Comparison of ENCODE assay signal across 22 cellular contexts in the genomic region with DNA sequence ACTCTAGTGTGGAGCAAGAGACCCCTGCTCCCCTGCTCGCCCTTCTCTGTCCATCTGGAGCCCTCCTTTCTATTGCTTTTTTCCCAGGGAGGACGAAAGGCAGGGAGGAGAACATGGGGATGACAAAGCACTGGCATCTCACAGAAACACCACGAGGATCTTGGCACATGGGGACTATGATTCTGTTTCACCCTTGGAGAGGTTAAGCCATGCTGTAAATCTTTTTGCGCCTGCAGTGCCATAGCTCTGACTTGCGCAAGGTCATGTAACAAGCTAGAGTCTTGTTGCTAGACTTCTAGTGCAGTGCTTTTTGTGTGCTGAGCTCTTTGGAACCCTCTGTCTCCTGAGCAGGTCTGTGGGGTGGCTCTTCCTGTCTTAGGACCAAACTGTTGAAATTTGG. TPM values are rescaled to one million over a fixed set of nuclear protein-coding genes. Genes with fewer than 3 reads are reported as not detected.
"Had no signal": no experiment of that assay in that cellular context is flagged by ENCODE, and none has a peak within 500 bp of the region (broad histone marks: within the 10 kb centered on the region; RNA-seq: fewer than 3 reads in every experiment).

No MANE protein-coding gene starts in this region.

- H3K27me3 ChIP-seq: breast epithelium, pancreas, tibial nerve had no signal

- ATAC-seq: activated CD8-positive, alpha-beta T cell treated with anti-CD3 and anti-CD28 coated beads, Interleukin-2, amount 10 ng/mL, durations not matched to agents 7 days and 5 days; naive thymus-derived CD4-positive, alpha-beta T cell; pancreas had no signal

- H3K4me3 ChIP-seq: breast epithelium, pancreas, SJCRH30, tibial nerve had no signal

- DNase-seq: activated CD4-positive, alpha-beta T cell treated with anti-CD3 and anti-CD28 coated beads, Interleukin-2, amount 10 ng/mL, durations not matched to agents 7 days and 5 days; activated CD8-positive, alpha-beta T cell treated with anti-CD3 and anti-CD28 coated beads, Interleukin-2, amount 10 ng/mL, durations not matched to agents 7 days and 5 days; activated naive CD4-positive, alpha-beta T cell treated with Interleukin-2 at 50 U/mL for 16 hours; activated naive CD8-positive, alpha-beta T cell treated with anti-CD3 and anti-CD28 coated beads, Interleukin-2, amount 10 ng/mL, durations not matched to agents 7 days and 5 days; activated T-cell treated with anti-CD3 and anti-CD28 coated beads, Interleukin-2, amount 50 U/mL, for 24 hours; cerebellar nuclear complex; cortex of kidney; effector CD4-positive, alpha-beta T cell; mesenchymal stem cell; naive thymus-derived CD4-positive, alpha-beta T cell; pancreas; SJCRH30; stimulated activated CD4-positive, alpha-beta T cell treated with anti-CD3 and anti-CD28 coated beads, Interleukin-12 subunit alpha, Interleukin-12 subunit beta, amount 100 ng/mL, for 4 hours; stimulated activated CD4-positive, alpha-beta T cell treated with anti-CD3 and anti-CD28 coated beads, Interleukin-1b, Interleukin-23, amount 100 ng/mL, for 48 hours; stimulated activated CD8-positive, alpha-beta memory T cell treated with anti-CD3 and anti-CD28 coated beads, Interleukin-4, amount 100 ng/mL, for 48 hours; stimulated activated naive CD4-positive, alpha-beta T cell; T1000 had no signal

- H3K36me3 ChIP-seq: breast epithelium, neutrophil, pancreas, SJCRH30, tibial nerve had no signal

- H3K9me3 ChIP-seq: breast epithelium, neutrophil, pancreas, SJCRH30, tibial nerve had no signal

- H3K27ac ChIP-seq: breast epithelium, neutrophil, pancreas, SJCRH30, tibial nerve had no signal

- H3K4me1 ChIP-seq: breast epithelium, pancreas, SJCRH30 had no signal

RNA-seq across cellular contexts. Expression of gene APOB, which starts 57.3 kb away (rescaled TPM):
- total RNA-seq: activated CD4-positive, alpha-beta T cell treated with anti-CD3 and anti-CD28 coated beads, Interleukin-2, amount 10 ng/mL, durations not matched to agents 7 days and 5 days; activated CD8-positive, alpha-beta T cell treated with anti-CD3 and anti-CD28 coated beads, Interleukin-2, amount 10 ng/mL, durations not matched to agents 7 days and 5 days; activated naive CD8-positive, alpha-beta T cell treated with anti-CD3 and anti-CD28 coated beads, Interleukin-2, amount 10 ng/mL, durations not matched to agents 7 days and 5 days; activated T-helper 2 cell treated with anti-CD3 and anti-CD28 coated beads, Interferon-gamma antibody, Interleukin-2, Interleukin-4, amounts not matched to agents 10 μg/mL and 5 μg/mL and 100 μg/mL, durations not matched to agents 14 hours and 24 hours and 36 hours; naive thymus-derived CD4-positive, alpha-beta T cell; T-helper 1 cell treated with Interleukin-12 subunit alpha and Interleukin-12 subunit beta and Interleukin-4 antibody, amounts not matched to agents 30 ng/mL and 1 ng/mL, for 36 hours had no signal
